ENCODE assay signal across 21 cellular contexts in genomic region chr15:85498471-85498870, GRCh38.
DNase-seq lines count a peak whose midpoint lies in the region; ATAC-seq lines count a peak whose summit lies in the region.
"Had no signal": no experiment of that assay in that cellular context is flagged by ENCODE, and none has a peak within 500 bp of the region (broad histone marks: within the 10 kb centered on the region; RNA-seq: fewer than 3 reads in every experiment).

No MANE protein-coding gene starts in this region.

- H3K27me3 ChIP-seq in endocrine pancreas (ENCODE audit: control insufficient read depth, insufficient read depth, low read length): no peaks in the 10 kb centered on the region
- no peaks in the 10 kb centered on the region for H3K27me3 ChIP-seq in trophoblast cell (ENCODE audit: insufficient read depth, low read length)

- H3K9ac ChIP-seq in endocrine pancreas (ENCODE audit: control insufficient read depth, insufficient read depth, low read length): no peak overlapping the region
- H3K9ac ChIP-seq in trophoblast cell (ENCODE audit: low read length): no peak overlapping the region
- H3K9ac ChIP-seq: KMS-11 had no signal

- H3K79me1 ChIP-seq in trophoblast cell (ENCODE audit: low read length): peaks cover 2% of the 10 kb centered on the region

- ATAC-seq in HG03097 (IDR thresholded peaks at IDR 0.05; ENCODE audit: low FRiP score, unreplicated experiment): no peak

- H3K4ac ChIP-seq in trophoblast cell (ENCODE audit: low read depth, low read length): no peak overlapping the region

- no peak overlapping the region for H3K4me2 ChIP-seq in trophoblast cell (ENCODE audit: low read length)
- H3K4me2 ChIP-seq: KMS-11, PC-9 had no signal

- H3K9me3 ChIP-seq in endocrine pancreas (ENCODE audit: control insufficient read depth, low read length) (no peaks in the 10 kb centered on the region), trophoblast cell (ENCODE audit: insufficient read depth, low read depth, low read length) (no peaks in the 10 kb centered on the region)

- no peak overlapping the region for H2AK5ac ChIP-seq in trophoblast cell (ENCODE audit: low read length)

- H4K8ac ChIP-seq in trophoblast cell (ENCODE audit: low read depth, low read length): no peak overlapping the region

- H3K4me3 ChIP-seq in endocrine pancreas (ENCODE audit: control insufficient read depth, insufficient read depth, low read length): peak overlapping the region; percentile 37
- H3K4me3 ChIP-seq in trophoblast cell (ENCODE audit: low read depth, low read length): no peak overlapping the region
- H3K4me3 ChIP-seq: PC-9 had no signal

- no peaks in the 10 kb centered on the region for H3K79me2 ChIP-seq in trophoblast cell (ENCODE audit: control insufficient read depth, insufficient read depth, low read length, poor library complexity)

- no peak overlapping the region for H2AFZ ChIP-seq in trophoblast cell (ENCODE audit: insufficient read depth, low read length, poor library complexity)
- H2AFZ ChIP-seq: PC-9 had no signal

- no peak overlapping the region for H4K12ac ChIP-seq in trophoblast cell (ENCODE audit: low read depth, low read length)

- no peak overlapping the region for H2BK120ac ChIP-seq in trophoblast cell (ENCODE audit: insufficient read depth, low read length, poor library complexity)

- H2BK5ac ChIP-seq in trophoblast cell (ENCODE audit: low read depth, low read length, poor library complexity): no peak overlapping the region

- DNase-seq in DMS 273 (lab: John Stamatoyannopoulos, UW; ENCODE audit: unreplicated experiment): peak; percentile 11
- no peak for DNase-seq in DMS 273 treated with DMSO at 0.1 percent for 48 hours (lab: John Stamatoyannopoulos, UW)
- peak; percentile 33 for DNase-seq in NCI-H69 (lab: John Stamatoyannopoulos, UW)
- DNase-seq in trophoblast cell: no peak
- no peak for DNase-seq in NOMO-1 treated with dmso at 0.1 percent for 144 hours (lab: John Stamatoyannopoulos, UW; ENCODE audit: unreplicated experiment)
- no peak for DNase-seq in NCI-H524 (lab: John Stamatoyannopoulos, UW)
- DNase-seq: CD4-positive, CD25-positive, alpha-beta regulatory T cell; COR-L47; DMS153; GDM1; H9; NCI-H1436 treated with DMSO at 0.1 percent for 48 hours; NCI-H2029; NCI-H2171; PC-9 had no signal

- H3K4me1 ChIP-seq in endocrine pancreas (ENCODE audit: control insufficient read depth, insufficient read depth, low read length): peaks cover 45% of the 10 kb centered on the region
- peaks cover 6 to 17% of the 10 kb centered on the region in 2 experiments for H3K4me1 ChIP-seq in trophoblast cell (ENCODE audit: control insufficient read depth in 1 of 2, insufficient read depth in 2 of 2, low read length in 2 of 2)

- no peak overlapping the region for H3K23ac ChIP-seq in trophoblast cell (ENCODE audit: low read length)

- no peak overlapping the region for H3K14ac ChIP-seq in trophoblast cell (ENCODE audit: low read length)

- H2BK12ac ChIP-seq in trophoblast cell (ENCODE audit: low read length): peak overlapping the region; percentile 43

- H3K27ac ChIP-seq in trophoblast cell (ENCODE audit: low read depth, low read length): no peak overlapping the region
- H3K27ac ChIP-seq: 22Rv1, HL-60, KMS-11, PC-9, RWPE1 had no signal

- no peak overlapping the region for H4K91ac ChIP-seq in trophoblast cell (ENCODE audit: low read depth, low read length)

- H3K36me3 ChIP-seq in endocrine pancreas (ENCODE audit: control insufficient read depth, insufficient read depth, low read length): no peaks in the 10 kb centered on the region
- H3K36me3 ChIP-seq in trophoblast cell (ENCODE audit: control insufficient read depth in 1 of 2, insufficient read depth in 2 of 2, low read length in 2 of 2): no peaks in the 10 kb centered on the region

- WGBS in trophoblast cell (ENCODE audit: extremely low coverage, insufficient coverage, insufficient read length): no CpG with 5 or more reads among the region's 6 CpGs

- H3K18ac ChIP-seq in trophoblast cell (ENCODE audit: low read length): no peak overlapping the region

Comparison
In these comparisons a context has a peak if more than half of its experiments do, and no peak if none do; other contexts are left out.
1. DNase-seq: peak in DMS 273 (single experiment) and NCI-H69 (single experiment); none in DMS 273 treated with DMSO at 0.1 percent for 48 hours (single experiment), trophoblast cell (0 of 2), NOMO-1 treated with dmso at 0.1 percent for 144 hours (single experiment) and NCI-H524 (0 of 2).